8 cellular contexts compared by ENCODE assay signal in the genomic region with DNA sequence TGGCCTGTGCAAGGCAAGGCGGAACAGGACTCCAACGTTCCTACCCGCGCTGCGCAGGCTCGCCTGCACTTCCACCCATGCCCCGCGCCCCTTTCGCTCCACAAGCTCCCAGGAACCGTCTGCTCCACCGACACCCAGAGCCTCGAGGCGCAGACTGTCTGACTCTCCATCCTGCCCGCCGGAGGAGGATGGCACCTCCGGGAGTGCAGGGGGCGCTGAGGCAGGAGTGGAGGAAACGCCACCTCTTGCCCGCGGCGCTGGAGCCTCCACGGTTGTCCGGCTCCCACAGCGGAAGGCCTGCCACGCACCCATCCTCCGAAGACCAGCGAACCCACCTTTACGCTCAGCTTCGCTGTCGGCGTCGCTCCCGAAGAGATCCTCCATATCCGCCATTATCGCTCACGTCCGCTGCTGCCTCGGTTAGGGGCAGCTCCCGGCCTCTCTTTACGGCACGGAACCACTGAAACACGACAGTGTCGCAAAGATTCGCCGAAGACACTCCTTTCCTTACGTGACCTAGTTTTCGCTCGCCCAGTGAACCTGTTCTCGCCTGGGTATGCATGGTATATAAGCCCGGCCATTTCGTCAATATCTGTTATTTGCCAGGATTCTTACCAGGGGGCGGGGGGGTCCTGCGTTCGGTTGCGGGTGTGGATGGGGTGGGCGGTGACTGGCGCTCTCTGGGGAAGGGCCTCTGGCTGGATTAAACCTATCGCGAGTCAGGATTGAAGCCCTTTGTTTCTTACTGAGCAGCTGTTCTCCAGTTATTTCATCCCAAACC. TPM values are rescaled to one million over a fixed set of nuclear protein-coding genes. Genes with fewer than 3 reads are reported as not detected.
A peak's percentile ranks its signal among the peaks of the same experiment; 100 is the strongest.
DNase-seq lines count a peak whose midpoint lies in the region; ATAC-seq and TF ChIP-seq lines count a peak whose summit lies in the region.

A gene (minus strand): TSS at position 426 of the 781 bp plus-strand sequence. CDS start 33 bp downstream, at position 393.

- H3K9ac ChIP-seq in parathyroid adenoma: peak within 1 kb of the TSS; percentile 76

- H3K4me2 ChIP-seq in parathyroid adenoma (ENCODE audit: low read length): peak within 1 kb of the TSS; percentile 82

- no peaks in the 10 kb centered on the region for H3K9me3 ChIP-seq in parathyroid adenoma (ENCODE audit: control insufficient read depth, low read length)
- H3K9me3 ChIP-seq in tibial nerve: peaks cover 0 to 19% (median 5%) of the 10 kb centered on the region in 4 donors

- H3K4me1 Mint-ChIP-seq in activated naive CD8-positive, alpha-beta T cell treated with anti-CD3 and anti-CD28 coated beads for 36 hours: peaks cover 18% of the 10 kb centered on the region

- H3K9me3 Mint-ChIP-seq in activated naive CD8-positive, alpha-beta T cell treated with anti-CD3 and anti-CD28 coated beads for 36 hours: peaks cover 7% of the 10 kb centered on the region

- H3K4me3 ChIP-seq in GM12865 (ENCODE audit: low read depth, low read length) (peak within 1 kb of the TSS; percentile 80), parathyroid adenoma (ENCODE audit: low read depth, low read length) (peak within 1 kb of the TSS; percentile 96), tibial nerve (peak within 1 kb of the TSS; percentile 59 to 85 (median 76))

- H3K36me3 ChIP-seq in parathyroid adenoma (ENCODE audit: control insufficient read depth, insufficient read depth, low read length) (no peaks in the 10 kb centered on the region), tibial nerve (peaks cover 0 to 25% (median 0%) of the 10 kb centered on the region in 3 donors)

- peaks cover 14% of the 10 kb centered on the region for H3K79me2 ChIP-seq in parathyroid adenoma

- H3K4me1 ChIP-seq in parathyroid adenoma (peaks cover 2% of the 10 kb centered on the region), tibial nerve (peaks cover 0 to 18% (median 8%) of the 10 kb centered on the region in 4 donors)

- peak within 1 kb of the TSS; percentile 93 for H3K27ac Mint-ChIP-seq in activated naive CD8-positive, alpha-beta T cell treated with anti-CD3 and anti-CD28 coated beads for 36 hours

- TF ChIP-seq EP300 in tibial nerve (IDR thresholded peaks at IDR 0.05): peak in 1 of 2 donors; percentile 94

- peak in 1 of 2 donors; percentile 46 for TF ChIP-seq POLR2A in tibial nerve (IDR thresholded peaks at IDR 0.05)

- H3K27me3 ChIP-seq in parathyroid adenoma (ENCODE audit: control insufficient read depth, insufficient read depth, low read length): no peaks in the 10 kb centered on the region
- no peaks in the 10 kb centered on the region for H3K27me3 ChIP-seq in tibial nerve

- DNase-seq in GM12865 (ENCODE audit: low read depth): peak; percentile 99
- peak; percentile 86 for DNase-seq in NCI-H1105 (lab: John Stamatoyannopoulos, UW)
- DNase-seq in SKM-1 treated with dmso at 0.1 percent for 144 hours (lab: John Stamatoyannopoulos, UW; ENCODE audit: unreplicated experiment): peak; percentile 91
- DNase-seq in activated naive CD8-positive, alpha-beta T cell treated with anti-CD3 and anti-CD28 coated beads for 36 hours: peak; percentile 85
- DNase-seq in Right ventricle myocardium superior: peak; percentile 90
- peak; percentile 68 to 88 for DNase-seq in tibial nerve (ENCODE audit: low spot score in 2 of 2)

- peaks cover 26% of the 10 kb centered on the region for H3K36me3 Mint-ChIP-seq in activated naive CD8-positive, alpha-beta T cell treated with anti-CD3 and anti-CD28 coated beads for 36 hours

- ATAC-seq in HG02642 (IDR thresholded peaks at IDR 0.05; ENCODE audit: poor library complexity, unreplicated experiment): peak; percentile 91
- peak; percentile 99 for ATAC-seq in Right ventricle myocardium superior (ENCODE audit: poor library complexity)

- peak within 1 kb of the TSS; percentile 88 for H3K27ac ChIP-seq in parathyroid adenoma
- peak within 1 kb of the TSS; percentile 80 to 95 (median 82) for H3K27ac ChIP-seq in tibial nerve

- intact Hi-C loops in Right ventricle myocardium superior (cut with DNase I): loop anchor here (5.0 kb wide), 1 partner anchor 51 kb away; no protein-coding TSS in a partner anchor

- TF ChIP-seq CTCF in GM12865 (IDR thresholded peaks at IDR 0.05; ENCODE audit: insufficient read depth, low read depth, low read length, missing control alignments) (peak; percentile 12), parathyroid adenoma (IDR thresholded peaks at IDR 0.05) (peak; percentile 19), tibial nerve (IDR thresholded peaks at IDR 0.05) (peak in 4 of 5 experiments; percentile 23 to 64 (median 29))

- H3K27me3 Mint-ChIP-seq in activated naive CD8-positive, alpha-beta T cell treated with anti-CD3 and anti-CD28 coated beads for 36 hours: peaks cover 4% of the 10 kb centered on the region

- H2AFZ ChIP-seq in parathyroid adenoma: peak within 1 kb of the TSS; percentile 91

- peak within 1 kb of the TSS; percentile 96 for H3K4me3 Mint-ChIP-seq in activated naive CD8-positive, alpha-beta T cell treated with anti-CD3 and anti-CD28 coated beads for 36 hours

- 0 to 1% methylated on average over 50 to 59 of the region's 59 CpGs for WGBS in tibial nerve, 2 donors

RNA-seq across cellular contexts. Expression of the gene that starts here (rescaled TPM):
- total RNA-seq in activated naive CD8-positive, alpha-beta T cell treated with anti-CD3 and anti-CD28 coated beads for 36 hours: 10 to 100 TPM; 31.8 to 32.2 TPM
- 7.8 TPM for total RNA-seq in Right ventricle myocardium superior
- 10 to 100 TPM; 10.6 to 19.7 (median 14.4) TPM for total RNA-seq in tibial nerve

Comparison
In these comparisons a context has a peak if more than half of its experiments do, and no peak if none do; other contexts are left out.
1. Peak in every context shown above with its lines: DNase-seq, ATAC-seq, H3K4me3 ChIP-seq and H3K27ac ChIP-seq.